In genomic region chr19:45423589-45424190, GRCh38 we compare ENCODE assay signal across 8 cellular contexts. TPM values are rescaled to one million over a fixed set of nuclear protein-coding genes. Genes with fewer than 3 reads are reported as not detected.
A peak's percentile ranks its signal among the peaks of the same experiment; 100 is the strongest.
DNase-seq lines count a peak whose midpoint lies in the region; ATAC-seq and TF ChIP-seq lines count a peak whose summit lies in the region.

ERCC1 (minus strand) TSS chr19:45423917; CDS start chr19:45423374, 543 bp downstream.

- POLR2A ChIA-PET in activated CD8-positive, alpha-beta T cell treated with anti-CD3 and anti-CD28 coated beads for 36 hours (lab: Charles Lee), result interaction anchor here (1.2 to 1.7 kb wide), 3 partner anchors 16 to 62 kb away, joined by 3 to 8 read pairs (median 4); no protein-coding TSS in a partner anchor

- CTCF ChIA-PET in activated CD8-positive, alpha-beta T cell treated with anti-CD3 and anti-CD28 coated beads for 36 hours (lab: Charles Lee), result interaction anchor here (1.0 to 3.0 kb wide), 5 partner anchors 16 to 62 kb away, joined by 3 to 21 read pairs (median 14); no protein-coding TSS in a partner anchor

- H3K36me3 Mint-ChIP-seq in activated CD8-positive, alpha-beta T cell treated with anti-CD3 and anti-CD28 coated beads for 36 hours (ENCODE audit: low read depth), result peaks cover 13% of the 10 kb centered on the region
- H3K36me3 Mint-ChIP-seq in endothelial cell (ENCODE audit: low read depth, unreplicated experiment) (peaks cover 6% of the 10 kb centered on the region), mesothelial cell of epicardium (peaks cover 8% of the 10 kb centered on the region)

- no peaks in the 10 kb centered on the region for H3K27me3 Mint-ChIP-seq in activated CD8-positive, alpha-beta T cell treated with anti-CD3 and anti-CD28 coated beads for 36 hours
- H3K27me3 Mint-ChIP-seq in endothelial cell (ENCODE audit: unreplicated experiment) (peaks cover 10% of the 10 kb centered on the region), mesothelial cell of epicardium (ENCODE audit: low read depth) (no peaks in the 10 kb centered on the region)

- ATAC-seq in GM19438 (IDR thresholded peaks at IDR 0.05; ENCODE audit: low read depth, unreplicated experiment) (peak; percentile 58), HG03565 (IDR thresholded peaks at IDR 0.05; ENCODE audit: unreplicated experiment) (peak; percentile 41)
- peak; percentile 74 for ATAC-seq in activated CD8-positive, alpha-beta T cell treated with anti-CD3 and anti-CD28 coated beads for 36 hours

- peaks cover 58% of the 10 kb centered on the region for H3K4me1 Mint-ChIP-seq in activated CD8-positive, alpha-beta T cell treated with anti-CD3 and anti-CD28 coated beads for 36 hours (ENCODE audit: low read depth)
- H3K4me1 Mint-ChIP-seq in endothelial cell (ENCODE audit: unreplicated experiment) (peaks cover 20% of the 10 kb centered on the region), mesothelial cell of epicardium (peaks cover 31% of the 10 kb centered on the region)

- peak within 1 kb of the TSS; percentile 89 for H3K27ac Mint-ChIP-seq in activated CD8-positive, alpha-beta T cell treated with anti-CD3 and anti-CD28 coated beads for 36 hours
- peak within 1 kb of the TSS; percentile 89 for H3K27ac Mint-ChIP-seq in endothelial cell (ENCODE audit: unreplicated experiment)
- H3K27ac Mint-ChIP-seq in mesothelial cell of epicardium, result peak within 1 kb of the TSS; percentile 98

- no peaks in the 10 kb centered on the region for H3K9me3 Mint-ChIP-seq in activated CD8-positive, alpha-beta T cell treated with anti-CD3 and anti-CD28 coated beads for 36 hours
- no peaks in the 10 kb centered on the region for H3K9me3 Mint-ChIP-seq in endothelial cell (ENCODE audit: unreplicated experiment)
- no peaks in the 10 kb centered on the region for H3K9me3 Mint-ChIP-seq in mesothelial cell of epicardium

- TF ChIP-seq CTCF in activated CD8-positive, alpha-beta T cell treated with anti-CD3 and anti-CD28 coated beads for 36 hours (IDR thresholded peaks at IDR 0.05), result no peak
- TF ChIP-seq CTCF in endothelial cell (IDR thresholded peaks at IDR 0.05; ENCODE audit: unreplicated experiment) (no peak), mesothelial cell of epicardium (IDR thresholded peaks at IDR 0.05; ENCODE audit: unreplicated experiment) (no peak)

- intact Hi-C loops in activated CD8-positive, alpha-beta T cell treated with anti-CD3 and anti-CD28 coated beads for 36 hours (cut with micrococcal nuclease), result loop anchor here (10.0 kb wide), 1 partner anchor 51 kb away; no protein-coding TSS in a partner anchor

- peak within 1 kb of the TSS; percentile 89 for H3K4me3 Mint-ChIP-seq in activated CD8-positive, alpha-beta T cell treated with anti-CD3 and anti-CD28 coated beads for 36 hours
- H3K4me3 Mint-ChIP-seq in endothelial cell (ENCODE audit: unreplicated experiment), result peak within 1 kb of the TSS; percentile 94
- peak within 1 kb of the TSS; percentile 97 for H3K4me3 Mint-ChIP-seq in mesothelial cell of epicardium

- DNase-seq in CMK (ENCODE audit: low read depth) (peak; percentile 97), NCI-H748 (lab: John Stamatoyannopoulos, UW; ENCODE audit: unreplicated experiment) (peak; percentile 99), endothelial cell (ENCODE audit: low spot score) (peak; percentile 90), mesothelial cell of epicardium (ENCODE audit: low spot score in 2 of 2, unreplicated experiment in 2 of 2) (peak; percentile 83 to 90)
- DNase-seq in activated CD8-positive, alpha-beta T cell treated with anti-CD3 and anti-CD28 coated beads for 36 hours, result peak; percentile 89
- peak; percentile 83 to 95 for DNase-seq in stimulated activated CD8-positive, alpha-beta memory T cell treated with anti-CD3 and anti-CD28 coated beads, Interleukin-7, amount 100 ng/mL, for 48 hours (ENCODE audit: extremely low read depth in 1 of 2, low read depth in 1 of 2)

RNA-seq across cellular contexts. Expression of gene ERCC1, which starts in this region (rescaled TPM):
- total RNA-seq in activated CD8-positive, alpha-beta T cell treated with anti-CD3 and anti-CD28 coated beads for 36 hours, result 10 to 100 TPM; 41.6 to 46.5 TPM
- total RNA-seq in endothelial cell (ENCODE audit: unreplicated experiment), result 62.8 TPM
- 92.8 to 100 TPM (median 96.4 TPM) in 3 replicates for total RNA-seq in mesothelial cell of epicardium

Comparison
In these comparisons a context has a peak if more than half of its experiments do, and no peak if none do; other contexts are left out.
1. Peak in every context shown above with its lines: DNase-seq and ATAC-seq.